Comparison of ENCODE assay signal across 16 cellular contexts in genomic region chr6:56093776-56094175, GRCh38.
"Had no signal": no experiment of that assay in that cellular context is flagged by ENCODE, and none has a peak within 500 bp of the region (broad histone marks: within the 10 kb centered on the region; RNA-seq: fewer than 3 reads in every experiment).

No MANE protein-coding gene starts in this region.

- ATAC-seq: gastrocnemius medialis; heart right ventricle; sciatic nerve; stimulated activated memory B cell treated with anti-CD40 and anti-IgM and Interleukin-4, amounts not matched to agents 10 μg/mL and 1 μg/mL and 100 μg/mL, for 72 hours had no signal

- DNase-seq: dermis blood vessel endothelial cell; gastrocnemius medialis; heart right ventricle; hypothalamus; kidney glomerular epithelial cell; mesendoderm; naive B cell; spleen; stimulated activated CD4-positive, alpha-beta T cell treated with anti-CD3 and anti-CD28 coated beads, Interleukin-15, amount 100 ng/mL, for 24 hours; stimulated activated CD4-positive, alpha-beta T cell treated with anti-CD3 and anti-CD28 coated beads, Interleukin-1b, Interleukin-23, amount 100 ng/mL, for 48 hours; stimulated activated CD4-positive, alpha-beta T cell treated with anti-CD3 and anti-CD28 coated beads, Interleukin-4, amount 100 ng/mL, for 24 hours; tibial artery; upper lobe of left lung; uterus had no signal
